ENCODE assay signal across 11 cellular contexts in the genomic region with DNA sequence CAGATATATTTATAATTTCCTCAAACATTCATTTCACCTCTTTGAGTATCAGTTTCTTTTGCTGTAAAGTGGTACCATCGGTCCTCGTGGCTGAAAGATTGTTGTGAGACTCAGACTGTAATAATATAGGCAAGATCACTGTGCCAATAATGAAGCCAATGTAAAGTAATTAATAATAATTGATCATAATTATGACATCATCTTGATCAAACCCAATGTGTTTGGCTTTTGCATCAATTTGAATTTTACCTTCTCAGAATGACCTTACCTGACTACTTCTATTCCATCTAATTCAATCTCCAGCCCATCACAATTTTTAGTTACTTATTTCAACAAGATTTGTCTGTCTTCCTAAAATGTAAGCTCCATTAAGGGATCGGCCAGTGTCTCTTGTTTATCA.
"Had no signal": no experiment of that assay in that cellular context is flagged by ENCODE, and none has a peak within 500 bp of the region (broad histone marks: within the 10 kb centered on the region; RNA-seq: fewer than 3 reads in every experiment).

No MANE protein-coding gene starts in this region.

- H3K9ac ChIP-seq: GM23248 had no signal

- FAIRE-seq: H1, H54 had no signal

- H3K27ac ChIP-seq: GM23248 had no signal

- H3K4me1 ChIP-seq: HAP-1 had no signal

- H3K9me3 ChIP-seq: HAP-1 had no signal

- ATAC-seq: GM23338, HCT116 had no signal

- H3K4me2 ChIP-seq: GM23338 had no signal

- H3K4me3 ChIP-seq: GM23248, GM23338, HAP-1 had no signal

- DNase-seq: GM23248, GOT3, H7, H9, HCEC 1CT, HFFc6 had no signal

- H3K36me3 ChIP-seq: HAP-1 had no signal

- H2AFZ ChIP-seq: GM23248, GM23338 had no signal
